ENCODE assay signal across 1 cellular context in the genomic region with DNA sequence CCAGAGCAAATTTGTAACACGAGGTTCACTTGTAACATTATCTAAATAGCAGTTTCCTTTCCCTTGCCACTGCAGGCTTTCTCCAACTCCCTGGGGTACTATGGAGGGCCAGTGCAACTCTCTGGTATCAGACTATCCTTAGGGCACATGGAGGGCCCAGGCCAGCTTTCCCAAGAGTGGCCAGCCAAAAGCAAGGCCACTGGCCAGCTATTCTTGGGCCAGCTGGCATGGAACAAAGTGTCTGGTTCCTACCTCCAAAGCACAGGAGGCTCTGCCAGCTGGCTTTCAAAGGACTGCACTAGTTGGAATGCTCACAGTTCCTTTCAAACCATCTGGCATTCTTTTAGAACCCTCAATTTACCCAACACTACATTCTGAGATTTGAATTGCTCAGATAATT.
TF ChIP-seq lines count a peak whose summit lies in the region.

No MANE protein-coding gene starts in this region.

TF ChIP-seq in liver, 16 proteins besides CTCF, POLR2A, EP300 and RAD21 (continued from another document):
- TF ChIP-seq, protein P1, sequence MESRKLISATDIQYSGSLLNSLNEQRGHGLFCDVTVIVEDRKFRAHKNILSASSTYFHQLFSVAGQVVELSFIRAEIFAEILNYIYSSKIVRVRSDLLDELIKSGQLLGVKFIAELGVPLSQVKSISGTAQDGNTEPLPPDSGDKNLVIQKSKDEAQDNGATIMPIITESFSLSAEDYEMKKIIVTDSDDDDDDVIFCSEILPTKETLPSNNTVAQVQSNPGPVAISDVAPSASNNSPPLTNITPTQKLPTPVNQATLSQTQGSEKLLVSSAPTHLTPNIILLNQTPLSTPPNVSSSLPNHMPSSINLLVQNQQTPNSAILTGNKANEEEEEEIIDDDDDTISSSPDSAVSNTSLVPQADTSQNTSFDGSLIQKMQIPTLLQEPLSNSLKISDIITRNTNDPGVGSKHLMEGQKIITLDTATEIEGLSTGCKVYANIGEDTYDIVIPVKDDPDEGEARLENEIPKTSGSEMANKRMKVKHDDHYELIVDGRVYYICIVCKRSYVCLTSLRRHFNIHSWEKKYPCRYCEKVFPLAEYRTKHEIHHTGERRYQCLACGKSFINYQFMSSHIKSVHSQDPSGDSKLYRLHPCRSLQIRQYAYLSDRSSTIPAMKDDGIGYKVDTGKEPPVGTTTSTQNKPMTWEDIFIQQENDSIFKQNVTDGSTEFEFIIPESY (IDR thresholded peaks at IDR 0.05) = no peak
- no peak for TF ChIP-seq NR2F2 (IDR thresholded peaks at IDR 0.05)
- no peak for TF ChIP-seq EGR1 (IDR thresholded peaks at IDR 0.05; ENCODE audit: low read depth in 2 of 2)
- TF ChIP-seq RXRA (IDR thresholded peaks at IDR 0.05) = peak; percentile 12 to 18
- TF ChIP-seq REST (IDR thresholded peaks at IDR 0.05) = no peak
- TF ChIP-seq JUND (IDR thresholded peaks at IDR 0.05) = no peak
- no peak for TF ChIP-seq ATF3 (IDR thresholded peaks at IDR 0.05)
- TF ChIP-seq HNF4G (IDR thresholded peaks at IDR 0.05) = no peak
- TF ChIP-seq TAF1 (conservative IDR thresholded peaks at IDR 0.05) = no peak
